ENCODE assay signal across 8 cellular contexts in genomic region chr19:16659832-16660708, GRCh38. TPM values are rescaled to one million over a fixed set of nuclear protein-coding genes. Genes with fewer than 3 reads are reported as not detected.
DNase-seq lines count a peak whose midpoint lies in the region; ATAC-seq and TF ChIP-seq lines count a peak whose summit lies in the region.

Gene SMIM7, minus strand, starts transcription at chr19:16660144. Its CDS starts 34 bp downstream, at chr19:16660110.

- peak within 1 kb of the TSS; percentile 95 for H3K4me3 Mint-ChIP-seq in activated T-helper 17 cell treated with anti-CD3 and anti-CD28 coated beads, Interleukin-2, amount 50 U/mL, for 72 hours
- H3K4me3 Mint-ChIP-seq in naive thymus-derived CD4-positive, alpha-beta T cell = peak within 1 kb of the TSS; percentile 88 to 100 (median 98)
- H3K4me3 Mint-ChIP-seq in stimulated activated naive B cell treated with anti-CD40 and anti-IgM and Interleukin-4, amounts not matched to agents 10 μg/mL and 1 μg/mL and 100 μg/mL, for 72 hours = peak within 1 kb of the TSS; percentile 96 to 100

- DNase-seq in EL (peak; percentile 99), GOT3 (lab: John Stamatoyannopoulos, UW) (peak; percentile 94), LNCaP clone FGC (ENCODE audit: low read depth) (peak; percentile 96), RWPE1 (ENCODE audit: low spot score) (peak; percentile 100), fibroblast of lung (ENCODE audit: low read depth in 2 of 2) (peak; percentile 97 to 99)
- peak; percentile 95 to 100 (median 99) for DNase-seq in naive thymus-derived CD4-positive, alpha-beta T cell
- peak; percentile 99 for DNase-seq in stimulated activated naive B cell treated with anti-CD40 and anti-IgM and Interleukin-4, amounts not matched to agents 10 μg/mL and 1 μg/mL and 100 μg/mL, for 72 hours

- peak within 1 kb of the TSS; percentile 96 for H3K27ac Mint-ChIP-seq in activated T-helper 17 cell treated with anti-CD3 and anti-CD28 coated beads, Interleukin-2, amount 50 U/mL, for 72 hours
- H3K27ac Mint-ChIP-seq in naive thymus-derived CD4-positive, alpha-beta T cell = peak within 1 kb of the TSS; percentile 96 to 99 (median 98)
- H3K27ac Mint-ChIP-seq in stimulated activated naive B cell treated with anti-CD40 and anti-IgM and Interleukin-4, amounts not matched to agents 10 μg/mL and 1 μg/mL and 100 μg/mL, for 72 hours = peak within 1 kb of the TSS; percentile 97

- no peaks in the 10 kb centered on the region for H3K27me3 ChIP-seq in fibroblast of lung (ENCODE audit: control insufficient read depth, insufficient read depth, low read length)
- no peaks in the 10 kb centered on the region for H3K27me3 ChIP-seq in naive thymus-derived CD4-positive, alpha-beta T cell (ENCODE audit: control insufficient read depth in 2 of 2, insufficient read depth in 2 of 2, low read length in 2 of 2)

- POLR2A ChIA-PET in RWPE1 (lab: Yijun Ruan, JAX; ENCODE audit: low non-redundant PET) = interaction anchor here (0.9 to 1.4 kb wide), 3 partner anchors 13 to 74 kb away, joined by 3 to 6 read pairs (median 6); no protein-coding TSS in a partner anchor
- POLR2A ChIA-PET in naive thymus-derived CD4-positive, alpha-beta T cell (lab: Charles Lee) = interaction anchor here (0.6 to 4.1 kb wide), 14 partner anchors 10 to 607 kb away, joined by 3 to 40 read pairs (median 4); partner anchors contain the start of genes BABAM1, KLF2 and MED26

- peaks cover 2% of the 10 kb centered on the region for H3K4me1 ChIP-seq in fibroblast of lung (ENCODE audit: control insufficient read depth, extremely low read depth, insufficient read depth, low read length)
- peaks cover 19 to 30% of the 10 kb centered on the region in 2 donors for H3K4me1 ChIP-seq in naive thymus-derived CD4-positive, alpha-beta T cell (ENCODE audit: control insufficient read depth in 2 of 2, insufficient read depth in 2 of 2, low read length in 2 of 2)

- ATAC-seq in activated T-helper 17 cell treated with anti-CD3 and anti-CD28 coated beads, Interleukin-2, amount 50 U/mL, for 72 hours (replicated peaks) = peak; percentile 98
- ATAC-seq in naive thymus-derived CD4-positive, alpha-beta T cell = peak; percentile 98
- ATAC-seq in stimulated activated naive B cell treated with anti-CD40 and anti-IgM and Interleukin-4, amounts not matched to agents 10 μg/mL and 1 μg/mL and 100 μg/mL, for 72 hours (replicated peaks) = peak; percentile 96

- peaks cover 34% of the 10 kb centered on the region for H3K79me2 ChIP-seq in fibroblast of lung (ENCODE audit: control insufficient read depth, insufficient read depth, low read length)

- H3K4me1 Mint-ChIP-seq in activated T-helper 17 cell treated with anti-CD3 and anti-CD28 coated beads, Interleukin-2, amount 50 U/mL, for 72 hours = peaks cover 14% of the 10 kb centered on the region
- peaks cover 22 to 55% (median 41%) of the 10 kb centered on the region in 7 donors for H3K4me1 Mint-ChIP-seq in naive thymus-derived CD4-positive, alpha-beta T cell
- H3K4me1 Mint-ChIP-seq in stimulated activated naive B cell treated with anti-CD40 and anti-IgM and Interleukin-4, amounts not matched to agents 10 μg/mL and 1 μg/mL and 100 μg/mL, for 72 hours = peaks cover 21 to 51% of the 10 kb centered on the region in 2 donors

- H3K9me3 ChIP-seq in fibroblast of lung (ENCODE audit: control insufficient read depth, insufficient read depth, low read depth, low read length) = no peaks in the 10 kb centered on the region
- no peaks in the 10 kb centered on the region for H3K9me3 ChIP-seq in naive thymus-derived CD4-positive, alpha-beta T cell (ENCODE audit: control insufficient read depth in 2 of 3, low read length in 3 of 3)

- H2AFZ ChIP-seq in fibroblast of lung (ENCODE audit: low read length) = peak within 1 kb of the TSS; percentile 97

- H3K36me3 ChIP-seq in fibroblast of lung (ENCODE audit: control insufficient read depth, insufficient read depth, low read length) = peaks cover 5% of the 10 kb centered on the region
- peaks cover under 1 to 39% (median 2%) of the 10 kb centered on the region in 3 experiments for H3K36me3 ChIP-seq in naive thymus-derived CD4-positive, alpha-beta T cell (ENCODE audit: control insufficient read depth in 2 of 3, insufficient read depth in 3 of 3, low read length in 3 of 3)

- H3K27me3 Mint-ChIP-seq in activated T-helper 17 cell treated with anti-CD3 and anti-CD28 coated beads, Interleukin-2, amount 50 U/mL, for 72 hours = no peaks in the 10 kb centered on the region
- peaks cover 0 to 24% (median 0%) of the 10 kb centered on the region in 5 donors for H3K27me3 Mint-ChIP-seq in naive thymus-derived CD4-positive, alpha-beta T cell
- H3K27me3 Mint-ChIP-seq in stimulated activated naive B cell treated with anti-CD40 and anti-IgM and Interleukin-4, amounts not matched to agents 10 μg/mL and 1 μg/mL and 100 μg/mL, for 72 hours = no peaks in the 10 kb centered on the region

- H4K20me1 ChIP-seq in fibroblast of lung (ENCODE audit: control insufficient read depth, extremely low read depth, insufficient read depth, low read length) = no peaks in the 10 kb centered on the region

- CTCF ChIA-PET in RWPE1 (lab: Yijun Ruan, JAX) = interaction anchor here (0.5 to 1.7 kb wide), 4 partner anchors 17 to 1154 kb away, joined by 3 to 7 read pairs (median 3); partner anchors contain the start of gene USE1
- CTCF ChIA-PET in naive thymus-derived CD4-positive, alpha-beta T cell (lab: Charles Lee) = no interaction called here

- H3K9me3 Mint-ChIP-seq in activated T-helper 17 cell treated with anti-CD3 and anti-CD28 coated beads, Interleukin-2, amount 50 U/mL, for 72 hours = no peaks in the 10 kb centered on the region
- H3K9me3 Mint-ChIP-seq in naive thymus-derived CD4-positive, alpha-beta T cell = no peaks in the 10 kb centered on the region
- no peaks in the 10 kb centered on the region for H3K9me3 Mint-ChIP-seq in stimulated activated naive B cell treated with anti-CD40 and anti-IgM and Interleukin-4, amounts not matched to agents 10 μg/mL and 1 μg/mL and 100 μg/mL, for 72 hours

- peak within 1 kb of the TSS; percentile 100 for H3K4me2 ChIP-seq in fibroblast of lung (ENCODE audit: extremely low read depth, insufficient read depth, low read length)

- intact Hi-C loops in naive thymus-derived CD4-positive, alpha-beta T cell (cut with micrococcal nuclease) = loop anchor here (1.0 to 2.0 kb wide), 12 partner anchors 32 to 823 kb away; partner anchors contain the start of genes C19orf44 (in 2 of the 2), CALR3 (in 2 of the 2), CHERP (in 2 of the 2) and MED26 (in 2 of the 2)

- TF ChIP-seq CTCF in LNCaP clone FGC (IDR thresholded peaks at IDR 0.05; ENCODE audit: control insufficient read depth, extremely low read depth, insufficient read depth) = peak; percentile 35; the same call in 1 of the 2 replicates
- no peak; the same call in 1 of the 2 replicates for TF ChIP-seq CTCF in RWPE1 (conservative IDR thresholded peaks at IDR 0.05; ENCODE audit: low read depth)
- TF ChIP-seq CTCF in fibroblast of lung (conservative IDR thresholded peaks at IDR 0.05 in 1 of 2, IDR thresholded peaks at IDR 0.05 in 1 of 2; ENCODE audit: low read depth in 1 of 2, low read length in 2 of 2) = no peak

- peak within 1 kb of the TSS; percentile 79 for H3K9ac ChIP-seq in fibroblast of lung (ENCODE audit: insufficient read depth, low read length)

- H3K4me3 ChIP-seq in LNCaP clone FGC (ENCODE audit: low read depth, low read length) (peak within 1 kb of the TSS; percentile 80), fibroblast of lung (replicated peaks in 1 of 4; ENCODE audit: control extremely low read depth in 1 of 4, insufficient read depth in 1 of 4, low read depth in 3 of 4, low read length in 4 of 4) (peak within 1 kb of the TSS; percentile 73 to 94 (median 87))
- peak within 1 kb of the TSS; percentile 74 for H3K4me3 ChIP-seq in naive thymus-derived CD4-positive, alpha-beta T cell (ENCODE audit: low read length)

- H3K36me3 Mint-ChIP-seq in activated T-helper 17 cell treated with anti-CD3 and anti-CD28 coated beads, Interleukin-2, amount 50 U/mL, for 72 hours (ENCODE audit: low read depth) = peaks cover 48% of the 10 kb centered on the region
- peaks cover 0 to 24% (median 10%) of the 10 kb centered on the region in 5 donors for H3K36me3 Mint-ChIP-seq in naive thymus-derived CD4-positive, alpha-beta T cell
- H3K36me3 Mint-ChIP-seq in stimulated activated naive B cell treated with anti-CD40 and anti-IgM and Interleukin-4, amounts not matched to agents 10 μg/mL and 1 μg/mL and 100 μg/mL, for 72 hours = peaks cover 26 to 35% of the 10 kb centered on the region in 2 donors

- peak within 1 kb of the TSS; percentile 93 for H3K27ac ChIP-seq in RWPE1
- peak within 1 kb of the TSS; percentile 94 for H3K27ac ChIP-seq in fibroblast of lung (ENCODE audit: insufficient read depth, low read length)
- H3K27ac ChIP-seq in naive thymus-derived CD4-positive, alpha-beta T cell (ENCODE audit: low read depth, low read length) = peak within 1 kb of the TSS; percentile 91

RNA-seq across cellular contexts. Expression of gene SMIM7, which starts in this region (rescaled TPM):
- 10 to 100 TPM; 52.9 to 53.6 TPM for total RNA-seq in activated T-helper 17 cell treated with anti-CD3 and anti-CD28 coated beads, Interleukin-2, amount 50 U/mL, for 72 hours
- 58.1 and 64.7 TPM in 2 replicates for total RNA-seq in fibroblast of lung
- polyA plus RNA-seq in fibroblast of lung = 91.4 and 104 TPM in 2 replicates
- 77.6 and 85.1 TPM in 2 replicates for polyA plus RNA-seq in fibroblast of lung (2012)
- 39.2 and 51.1 TPM in 2 replicates for polyA minus RNA-seq in fibroblast of lung (ENCODE audit: low replicate concordance)
- total RNA-seq in naive thymus-derived CD4-positive, alpha-beta T cell = 100 to 1,000 TPM in 2 of 5 experiments, 10 to 100 TPM in 3; 56.9 to 108 (median 78.5) TPM
- 10 to 100 TPM; 65.1 to 81.9 TPM for polyA plus RNA-seq in naive thymus-derived CD4-positive, alpha-beta T cell

Comparison
In these comparisons a context has a peak if more than half of its experiments do, and no peak if none do; other contexts are left out.
1. Peak in every context shown above with its lines: DNase-seq, ATAC-seq, H3K4me3 ChIP-seq and H3K27ac ChIP-seq.